ENCODE assay signal across 8 cellular contexts in genomic region chr9:98192503-98193335, GRCh38. TPM values are rescaled to one million over a fixed set of nuclear protein-coding genes. Genes with fewer than 3 reads are reported as not detected.
A peak's percentile ranks its signal among the peaks of the same experiment; 100 is the strongest.
DNase-seq lines count a peak whose midpoint lies in the region; ATAC-seq, FAIRE-seq and TF ChIP-seq lines count a peak whose summit lies in the region.

Gene CORO2A (minus strand): TSS chr9:98192637. CDS start chr9:98157660, 34,977 bp downstream.

- peak in 3 of 4 experiments; percentile 12 to 36 (median 20) for TF ChIP-seq CTCF in uterus (IDR thresholded peaks at IDR 0.05)

- H3K27ac Mint-ChIP-seq in T-helper 17 cell = peak within 1 kb of the TSS; percentile 69

- peak within 1 kb of the TSS; percentile 89 for H3K4me3 Mint-ChIP-seq in T-helper 17 cell

- peaks cover 37% of the 10 kb centered on the region for H3K4me1 Mint-ChIP-seq in T-helper 17 cell

- H3K27me3 Mint-ChIP-seq in T-helper 17 cell = no peaks in the 10 kb centered on the region

- H3K4me3 ChIP-seq in right cardiac atrium (ENCODE audit: low read length) = peak within 1 kb of the TSS; percentile 47
- H3K4me3 ChIP-seq in uterus = peak within 1 kb of the TSS; percentile 37 to 47

- no peaks in the 10 kb centered on the region for H3K27me3 ChIP-seq in right cardiac atrium (ENCODE audit: control insufficient read depth, insufficient read depth)
- no peaks in the 10 kb centered on the region for H3K27me3 ChIP-seq in uterus

- DNase-seq in DMS79 (lab: John Stamatoyannopoulos, UW) (peak; percentile 48), H54 (ENCODE audit: insufficient read length, low spot score) (peak; percentile 97), NAMALWA (ENCODE audit: low spot score) (peak; percentile 19), T-helper 17 cell (peak; percentile 45 to 78 (median 73)), anterior cingulate cortex (lab: John Stamatoyannopoulos, UW) (peak in 47 of 58 donors; percentile 8 to 74 (median 38)), right cardiac atrium (peak; percentile 69 to 91 (median 88)), putamen (ENCODE audit: low spot score) (peak; percentile 31), uterus (peak; percentile 49 to 55)

- peak; percentile 68 for TF ChIP-seq POLR2A in H54 (IDR thresholded peaks at IDR 0.05; ENCODE audit: low read depth, low read length)
- peak; percentile 51 to 58 for TF ChIP-seq POLR2A in uterus (IDR thresholded peaks at IDR 0.05)

- H3K9me3 ChIP-seq in T-helper 17 cell (ENCODE audit: control insufficient read depth, low read length, poor library complexity, severe bottlenecking) = no peaks in the 10 kb centered on the region
- H3K9me3 ChIP-seq in right cardiac atrium (ENCODE audit: control insufficient read depth, low read length) = no peaks in the 10 kb centered on the region
- no peaks in the 10 kb centered on the region for H3K9me3 ChIP-seq in uterus

- no peak for FAIRE-seq in H54 (lab: Jason Lieb, UNC)

- intact Hi-C loops in right cardiac atrium (cut with DNase I) (no loop called here), uterus (cut with DNase I; ENCODE audit: low total_unique reads) (no loop called here)

- H3K36me3 ChIP-seq in uterus = no peaks in the 10 kb centered on the region

- no peak within 1 kb of the TSS for H3K27ac ChIP-seq in right cardiac atrium (ENCODE audit: low read length)
- peak within 1 kb of the TSS; percentile 61 to 63 for H3K27ac ChIP-seq in uterus

- no peaks in the 10 kb centered on the region for H3K36me3 Mint-ChIP-seq in T-helper 17 cell (ENCODE audit: low read depth)

- WGBS in right cardiac atrium = under 1% methylated on average over 95 of the region's 95 CpGs

- peak; percentile 77 for ATAC-seq in T-helper 17 cell
- ATAC-seq in right cardiac atrium = peak; percentile 89 to 92

- H3K4me1 ChIP-seq in right cardiac atrium (ENCODE audit: control insufficient read depth, insufficient read depth, low read length) (no peaks in the 10 kb centered on the region), uterus (no peaks in the 10 kb centered on the region)

RNA-seq across cellular contexts. Expression of gene CORO2A, which starts in this region (rescaled TPM):
- total RNA-seq in T-helper 17 cell = 10 to 100 TPM; 13.9 to 16.6 TPM
- total RNA-seq in right cardiac atrium = under 1 TPM; 0.11 to 0.43 (median 0.26) TPM
- 0.09 TPM for polyA plus RNA-seq in right cardiac atrium
- total RNA-seq in uterus = 1 to 10 TPM; 2.8 to 4.6 (median 4.2) TPM

Comparison
In these comparisons a context has a peak if more than half of its experiments do, and no peak if none do; other contexts are left out.
1. Peak in DNase-seq, ATAC-seq and H3K4me3 ChIP-seq in right cardiac atrium; RNA of the gene not detected or under 1 TPM.
2. DNase-seq: peak in every context shown above with its lines; median percentile 97 in H54; 88 in right cardiac atrium; 73 in T-helper 17 cell; 52 in uterus; 48 in DMS79; 38 in anterior cingulate cortex; 31 in putamen; 19 in NAMALWA.